21 cellular contexts compared by ENCODE assay signal in genomic region chr9:12091865-12092527, GRCh38.
A peak's percentile ranks its signal among the peaks of the same experiment; 100 is the strongest.
DNase-seq lines count a peak whose midpoint lies in the region; ATAC-seq and TF ChIP-seq lines count a peak whose summit lies in the region.
"Had no signal": no experiment of that assay in that cellular context is flagged by ENCODE, and none has a peak within 500 bp of the region (broad histone marks: within the 10 kb centered on the region; RNA-seq: fewer than 3 reads in every experiment).

No MANE protein-coding gene starts in this region.

- H4K91ac ChIP-seq in neuronal stem cell (ENCODE audit: low read depth, low read length, poor library complexity), result no peak overlapping the region

- H3K27me3 Mint-ChIP-seq in GM23338 (ENCODE audit: insufficient read depth, low read depth, poor library complexity), result no peaks in the 10 kb centered on the region
- H3K27me3 Mint-ChIP-seq: B cell, IgD-negative memory B cell had no signal

- H3K14ac ChIP-seq in neuronal stem cell (ENCODE audit: low read length), result no peak overlapping the region

- intact Hi-C loops in left ventricle myocardium inferior (cut with micrococcal nuclease), result no loop called here

- no peaks in the 10 kb centered on the region for H3K4me1 ChIP-seq in GM23338 (ENCODE audit: insufficient read depth)
- H3K4me1 ChIP-seq in NT2/D1 (ENCODE audit: insufficient read depth, insufficient read length), result no peaks in the 10 kb centered on the region
- H3K4me1 ChIP-seq in neuronal stem cell (ENCODE audit: control insufficient read depth in 2 of 2, insufficient read depth in 1 of 2, low read depth in 1 of 2, low read length in 2 of 2), result no peaks in the 10 kb centered on the region
- H3K4me1 ChIP-seq in left ventricle myocardium inferior, result no peaks in the 10 kb centered on the region
- no peaks in the 10 kb centered on the region for H3K4me1 ChIP-seq in Karpas-422 (ENCODE audit: low read length)
- H3K4me1 ChIP-seq: SJSA1 had no signal

- H2AFZ ChIP-seq in GM23338 (peak overlapping the region; percentile 44; the same call in 1 of the 2 replicates), neuronal stem cell (ENCODE audit: low read length) (peak overlapping the region; percentile 41), Karpas-422 (ENCODE audit: low read length) (no peak overlapping the region; the same call in 1 of the 2 replicates)

- no peaks in the 10 kb centered on the region for H3K27me3 ChIP-seq in GM23338 (ENCODE audit: insufficient read depth)
- H3K27me3 ChIP-seq in NT2/D1 (ENCODE audit: insufficient read depth, insufficient read length), result no peaks in the 10 kb centered on the region
- no peaks in the 10 kb centered on the region for H3K27me3 ChIP-seq in neuronal stem cell (ENCODE audit: control insufficient read depth in 3 of 3, insufficient read depth in 3 of 3, low read depth in 1 of 3, low read length in 3 of 3)
- H3K27me3 ChIP-seq in left ventricle myocardium inferior (ENCODE audit: low read depth), result no peaks in the 10 kb centered on the region
- no peaks in the 10 kb centered on the region for H3K27me3 ChIP-seq in Karpas-422 (ENCODE audit: low read length)
- H3K27me3 ChIP-seq: SJSA1 had no signal

- H3K9me3 ChIP-seq in NT2/D1 (ENCODE audit: insufficient read depth, low read length) (no peaks in the 10 kb centered on the region), neuronal stem cell (replicated peaks in 1 of 2; ENCODE audit: control insufficient read depth in 2 of 2, insufficient read depth in 1 of 2, low read depth in 1 of 2, low read length in 2 of 2) (no peaks in the 10 kb centered on the region), left ventricle myocardium inferior (replicated peaks) (peaks cover 11% of the 10 kb centered on the region), Karpas-422 (ENCODE audit: low read length) (peaks cover 42% of the 10 kb centered on the region)
- H3K9me3 ChIP-seq: SJSA1 had no signal

- H3K9me2 ChIP-seq in GM23338 (ENCODE audit: insufficient read depth) (peaks cover 9% of the 10 kb centered on the region), Karpas-422 (replicated peaks; ENCODE audit: insufficient read depth, low read length) (no peaks in the 10 kb centered on the region)

- no peaks in the 10 kb centered on the region for H3F3A ChIP-seq in GM23338 (replicated peaks; ENCODE audit: low read depth)

- DNase-seq in GM23338 (ENCODE audit: low spot score), result peak; percentile 9
- peak; percentile 32 for DNase-seq in NT2/D1 (ENCODE audit: low read depth, low spot score)
- DNase-seq in iPS-NIHi7 (ENCODE audit: extremely low spot score), result peak; percentile 38
- DNase-seq in neuronal stem cell (ENCODE audit: low spot score), result no peak
- DNase-seq in left ventricle myocardium inferior, result no peak
- no peak for DNase-seq in activated effector memory CD4-positive, alpha-beta T cell treated with anti-CD3 and anti-CD28 coated beads, Interleukin-2, amount 50 U/mL, for 16 hours
- no peak for DNase-seq in Karpas-422
- DNase-seq: DMS53, GF-D8, MV-4-11, NCI-H1694 treated with DMSO at 0.1 percent for 48 hours, NCI-H226, NCI-H510A treated with DMSO at 0.1 percent for 48 hours, NCI-H82, OCI-M1 had no signal

- H3K4ac ChIP-seq in neuronal stem cell (ENCODE audit: low read length), result no peak overlapping the region

- no peak overlapping the region for H3K18ac ChIP-seq in neuronal stem cell (ENCODE audit: low read length)

- H2BK120ac ChIP-seq in neuronal stem cell (ENCODE audit: low read depth, low read length), result no peak overlapping the region

- 0 out of 3 replicates have a peak, but pooled peaks cover 3% of the 10 kb centered on the region for H3K9me3 Mint-ChIP-seq in GM23338

- no peak overlapping the region for H3K4me2 ChIP-seq in GM23338
- H3K4me2 ChIP-seq in neuronal stem cell (ENCODE audit: insufficient read depth, low read length, poor library complexity, severe bottlenecking), result no peak overlapping the region
- H3K4me2 ChIP-seq in Karpas-422 (ENCODE audit: low read depth, low read length, poor library complexity, severe bottlenecking), result no peak overlapping the region

- H3K4me3 ChIP-seq in GM23338, result no peak overlapping the region
- no peak overlapping the region for H3K4me3 ChIP-seq in NT2/D1 (ENCODE audit: insufficient read length, low read depth)
- no peak overlapping the region for H3K4me3 ChIP-seq in neuronal stem cell (ENCODE audit: low read length in 2 of 2)
- H3K4me3 ChIP-seq in left ventricle myocardium inferior, result no peak overlapping the region
- no peak overlapping the region for H3K4me3 ChIP-seq in Karpas-422 (ENCODE audit: low read length)
- H3K4me3 ChIP-seq: SJSA1 had no signal

- no peaks in the 10 kb centered on the region for H3K79me1 ChIP-seq in neuronal stem cell (ENCODE audit: low read depth, low read length)

- WGBS in neuronal stem cell (ENCODE audit: extremely low coverage in 2 of 2, insufficient read length in 2 of 2, insufficient replicate concordance in 1 of 2), 2 donors, result no CpG with 5 or more reads among the region's 6 CpGs

- H2BK5ac ChIP-seq in neuronal stem cell (ENCODE audit: low read length), result no peak overlapping the region

- H3K9ac ChIP-seq in NT2/D1 (ENCODE audit: insufficient read length, low read depth), result no peak overlapping the region
- H3K9ac ChIP-seq in neuronal stem cell (ENCODE audit: low read depth, low read length, poor library complexity), result no peak overlapping the region
- H3K9ac ChIP-seq in Karpas-422 (ENCODE audit: low read length), result no peak overlapping the region

- peak; percentile 55; the same call in 2 of the 3 replicates for ATAC-seq in GM23338
- no peak for ATAC-seq in HG03442 (IDR thresholded peaks at IDR 0.05; ENCODE audit: unreplicated experiment)
- ATAC-seq: HCT116 had no signal

- no peak overlapping the region for H3K23ac ChIP-seq in neuronal stem cell (ENCODE audit: low read depth, low read length, poor library complexity)

- H3K27ac ChIP-seq in GM23338 (ENCODE audit: low read depth) (no peak overlapping the region), neuronal stem cell (replicated peaks; ENCODE audit: low read length) (no peak overlapping the region), left ventricle myocardium inferior (replicated peaks) (no peak overlapping the region), Karpas-422 (ENCODE audit: low read length) (no peak overlapping the region)
- H3K27ac ChIP-seq: SJSA1 had no signal

- H3K27ac Mint-ChIP-seq in GM23338, result no peak overlapping the region
- H3K27ac Mint-ChIP-seq: B cell, CD14-positive monocyte, IgD-negative memory B cell had no signal

- H2BK12ac ChIP-seq in neuronal stem cell (ENCODE audit: low read length), result no peak overlapping the region

- H2AK5ac ChIP-seq in neuronal stem cell (ENCODE audit: low read depth, low read length), result no peak overlapping the region

- H3K79me2 ChIP-seq in GM23338 (replicated peaks; ENCODE audit: insufficient read depth), result no peaks in the 10 kb centered on the region
- H3K79me2 ChIP-seq in Karpas-422 (ENCODE audit: low read length), result no peaks in the 10 kb centered on the region

- no peaks in the 10 kb centered on the region for H3K4me1 Mint-ChIP-seq in GM23338
- H3K4me1 Mint-ChIP-seq: B cell, CD14-positive monocyte, IgD-negative memory B cell had no signal

- H4K20me1 ChIP-seq in GM23338 (replicated peaks; ENCODE audit: insufficient read depth), result no peaks in the 10 kb centered on the region
- H4K20me1 ChIP-seq in Karpas-422 (ENCODE audit: insufficient read depth, low read depth, low read length), result no peaks in the 10 kb centered on the region

- no peaks in the 10 kb centered on the region for H3K36me3 ChIP-seq in GM23338 (ENCODE audit: insufficient read depth)
- no peaks in the 10 kb centered on the region for H3K36me3 ChIP-seq in NT2/D1 (ENCODE audit: insufficient read depth, insufficient read length, low read length)
- H3K36me3 ChIP-seq in neuronal stem cell (replicated peaks in 1 of 2; ENCODE audit: control insufficient read depth in 2 of 2, insufficient read depth in 2 of 2, low read length in 2 of 2), result no peaks in the 10 kb centered on the region
- no peaks in the 10 kb centered on the region for H3K36me3 ChIP-seq in left ventricle myocardium inferior
- H3K36me3 ChIP-seq in Karpas-422 (ENCODE audit: insufficient read depth, low read length), result no peaks in the 10 kb centered on the region
- H3K36me3 ChIP-seq: SJSA1 had no signal

- no peak overlapping the region for H3K4me3 Mint-ChIP-seq in GM23338
- H3K4me3 Mint-ChIP-seq: B cell, CD14-positive monocyte, IgD-negative memory B cell had no signal

- peak in 1 of 2 experiments; percentile 37; a peak in 2 of 4 replicates for TF ChIP-seq CTCF in GM23338 (conservative IDR thresholded peaks at IDR 0.05; ENCODE audit: low read depth in 2 of 2)
- TF ChIP-seq CTCF in left ventricle myocardium inferior (IDR thresholded peaks at IDR 0.05; ENCODE audit: borderline replicate concordance), result no peak

- no peak overlapping the region for H2BK15ac ChIP-seq in neuronal stem cell (ENCODE audit: low read length)

- no peaks in the 10 kb centered on the region for H3K36me3 Mint-ChIP-seq in GM23338 (ENCODE audit: low read depth)
- H3K36me3 Mint-ChIP-seq: CD14-positive monocyte, IgD-negative memory B cell had no signal

- H4K8ac ChIP-seq in neuronal stem cell (ENCODE audit: low read depth, low read length), result no peak overlapping the region

TF ChIP-seq in GM23338, 12 proteins besides CTCF, POLR2A, EP300 and RAD21 (continues in another document):
- no peak for TF ChIP-seq REST (IDR thresholded peaks at IDR 0.05; ENCODE audit: unreplicated experiment)
- TF ChIP-seq ZNF331 (CRISPR knock-in tag; IDR thresholded peaks at IDR 0.05; ENCODE audit: low read depth), result no peak
- TF ChIP-seq STAT1 (IDR thresholded peaks at IDR 0.05; ENCODE audit: unreplicated experiment), result no peak

Comparison
In these comparisons a context has a peak if more than half of its experiments do, and no peak if none do; other contexts are left out.
1. DNase-seq: peak in GM23338 (single experiment), NT2/D1 (single experiment) and iPS-NIHi7 (single experiment); none in neuronal stem cell (single experiment), left ventricle myocardium inferior (single experiment), activated effector memory CD4-positive, alpha-beta T cell treated with anti-CD3 and anti-CD28 coated beads, Interleukin-2, amount 50 U/mL, for 16 hours (single experiment) and Karpas-422 (single experiment).